In the genomic region with DNA sequence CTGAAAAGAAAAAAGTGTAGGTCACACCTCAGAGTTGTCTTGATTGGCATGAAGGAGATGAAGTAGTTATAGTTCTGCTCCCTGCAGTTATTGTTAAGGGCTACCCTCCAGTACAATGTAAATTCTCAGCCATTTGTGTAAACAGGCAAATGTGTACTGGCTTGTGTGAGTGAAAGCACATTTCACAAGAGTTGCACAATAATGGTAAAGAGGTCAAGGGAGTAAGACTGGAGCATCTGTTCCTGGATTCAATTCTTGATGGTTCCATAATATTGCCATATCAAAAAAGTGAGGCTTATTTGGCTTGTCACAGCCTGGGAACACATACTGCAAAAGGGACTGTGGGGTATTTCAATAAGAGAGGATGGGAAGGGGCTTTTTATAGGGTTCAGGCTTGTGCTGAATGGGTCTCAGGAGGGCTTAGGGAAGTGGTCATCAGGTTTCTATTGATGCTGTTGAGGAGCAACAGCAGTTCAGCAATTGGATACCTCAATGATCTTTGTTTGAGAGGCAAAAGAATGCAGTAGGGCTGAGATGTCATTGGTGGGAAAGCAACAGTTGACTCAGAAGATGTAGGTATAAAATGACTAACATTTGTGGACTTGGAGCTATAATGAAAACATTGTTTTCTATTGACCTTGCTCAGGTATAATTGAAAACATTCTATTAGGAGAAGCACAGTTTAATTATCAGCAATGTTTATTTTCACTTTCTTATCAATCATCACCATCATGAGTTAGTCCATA, we compare ENCODE assay signal across 1 cellular context.
TF ChIP-seq lines count a peak whose summit lies in the region.

No MANE protein-coding gene starts in this region.

TF ChIP-seq in HepG2, 621 proteins besides CTCF, POLR2A, EP300 and RAD21 (continued from another document and continues in another):
- TF ChIP-seq, protein P1, sequence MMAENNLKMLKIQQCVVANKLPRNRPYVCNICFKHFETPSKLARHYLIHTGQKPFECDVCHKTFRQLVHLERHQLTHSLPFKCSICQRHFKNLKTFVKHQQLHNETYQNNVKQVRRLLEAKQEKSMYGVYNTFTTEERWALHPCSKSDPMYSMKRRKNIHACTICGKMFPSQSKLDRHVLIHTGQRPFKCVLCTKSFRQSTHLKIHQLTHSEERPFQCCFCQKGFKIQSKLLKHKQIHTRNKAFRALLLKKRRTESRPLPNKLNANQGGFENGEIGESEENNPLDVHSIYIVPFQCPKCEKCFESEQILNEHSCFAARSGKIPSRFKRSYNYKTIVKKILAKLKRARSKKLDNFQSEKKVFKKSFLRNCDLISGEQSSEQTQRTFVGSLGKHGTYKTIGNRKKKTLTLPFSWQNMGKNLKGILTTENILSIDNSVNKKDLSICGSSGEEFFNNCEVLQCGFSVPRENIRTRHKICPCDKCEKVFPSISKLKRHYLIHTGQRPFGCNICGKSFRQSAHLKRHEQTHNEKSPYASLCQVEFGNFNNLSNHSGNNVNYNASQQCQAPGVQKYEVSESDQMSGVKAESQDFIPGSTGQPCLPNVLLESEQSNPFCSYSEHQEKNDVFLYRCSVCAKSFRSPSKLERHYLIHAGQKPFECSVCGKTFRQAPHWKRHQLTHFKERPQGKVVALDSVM (CRISPR knock-in tag; IDR thresholded peaks at IDR 0.05): no peak
- TF ChIP-seq ZNF253 (CRISPR knock-in tag; IDR thresholded peaks at IDR 0.05; ENCODE audit: borderline replicate concordance): no peak
- TF ChIP-seq REL (CRISPR knock-in tag; conservative IDR thresholded peaks at IDR 0.05): no peak
- no peak for TF ChIP-seq SETDB1 (CRISPR knock-in tag; IDR thresholded peaks at IDR 0.05; ENCODE audit: borderline replicate concordance)
- no peak for TF ChIP-seq HOXD1 (CRISPR knock-in tag; IDR thresholded peaks at IDR 0.05)
- no peak for TF ChIP-seq GTF2F1 (IDR thresholded peaks at IDR 0.05; ENCODE audit: low read length)
- TF ChIP-seq ZSCAN21 (CRISPR knock-in tag; IDR thresholded peaks at IDR 0.05; ENCODE audit: borderline replicate concordance): no peak
- TF ChIP-seq ZNF234 (CRISPR knock-in tag; conservative IDR thresholded peaks at IDR 0.05): no peak
- peak; percentile 70; the same call in 1 of the 2 replicates for TF ChIP-seq SIX1 (CRISPR knock-in tag; IDR thresholded peaks at IDR 0.05; ENCODE audit: borderline replicate concordance)
- TF ChIP-seq, protein P2, sequence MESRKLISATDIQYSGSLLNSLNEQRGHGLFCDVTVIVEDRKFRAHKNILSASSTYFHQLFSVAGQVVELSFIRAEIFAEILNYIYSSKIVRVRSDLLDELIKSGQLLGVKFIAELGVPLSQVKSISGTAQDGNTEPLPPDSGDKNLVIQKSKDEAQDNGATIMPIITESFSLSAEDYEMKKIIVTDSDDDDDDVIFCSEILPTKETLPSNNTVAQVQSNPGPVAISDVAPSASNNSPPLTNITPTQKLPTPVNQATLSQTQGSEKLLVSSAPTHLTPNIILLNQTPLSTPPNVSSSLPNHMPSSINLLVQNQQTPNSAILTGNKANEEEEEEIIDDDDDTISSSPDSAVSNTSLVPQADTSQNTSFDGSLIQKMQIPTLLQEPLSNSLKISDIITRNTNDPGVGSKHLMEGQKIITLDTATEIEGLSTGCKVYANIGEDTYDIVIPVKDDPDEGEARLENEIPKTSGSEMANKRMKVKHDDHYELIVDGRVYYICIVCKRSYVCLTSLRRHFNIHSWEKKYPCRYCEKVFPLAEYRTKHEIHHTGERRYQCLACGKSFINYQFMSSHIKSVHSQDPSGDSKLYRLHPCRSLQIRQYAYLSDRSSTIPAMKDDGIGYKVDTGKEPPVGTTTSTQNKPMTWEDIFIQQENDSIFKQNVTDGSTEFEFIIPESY (CRISPR knock-in tag; IDR thresholded peaks at IDR 0.05): no peak
- no peak for TF ChIP-seq ZNF547 (CRISPR knock-in tag; IDR thresholded peaks at IDR 0.05)
- TF ChIP-seq ZNF737 (CRISPR knock-in tag; IDR thresholded peaks at IDR 0.05; ENCODE audit: borderline replicate concordance): no peak
- TF ChIP-seq RELA (CRISPR knock-in tag; IDR thresholded peaks at IDR 0.05): no peak
- TF ChIP-seq ZSCAN20 (CRISPR knock-in tag; IDR thresholded peaks at IDR 0.05; ENCODE audit: borderline replicate concordance): no peak
- no peak for TF ChIP-seq ZNF24 (IDR thresholded peaks at IDR 0.05)
- no peak for TF ChIP-seq HNRNPL (IDR thresholded peaks at IDR 0.05; ENCODE audit: low read depth, low read length)
- TF ChIP-seq PAF1 (CRISPR knock-in tag; IDR thresholded peaks at IDR 0.05): no peak
- TF ChIP-seq SMARCE1 (IDR thresholded peaks at IDR 0.05; ENCODE audit: borderline replicate concordance): no peak
- no peak for TF ChIP-seq DNMT1 (CRISPR knock-in tag; IDR thresholded peaks at IDR 0.05)
- no peak for TF ChIP-seq STAG1 (CRISPR knock-in tag; IDR thresholded peaks at IDR 0.05)
- TF ChIP-seq ZNF839 (CRISPR knock-in tag; IDR thresholded peaks at IDR 0.05; ENCODE audit: borderline replicate concordance): no peak
- TF ChIP-seq ZNF20 (CRISPR knock-in tag; IDR thresholded peaks at IDR 0.05): no peak
- TF ChIP-seq, protein P3, sequence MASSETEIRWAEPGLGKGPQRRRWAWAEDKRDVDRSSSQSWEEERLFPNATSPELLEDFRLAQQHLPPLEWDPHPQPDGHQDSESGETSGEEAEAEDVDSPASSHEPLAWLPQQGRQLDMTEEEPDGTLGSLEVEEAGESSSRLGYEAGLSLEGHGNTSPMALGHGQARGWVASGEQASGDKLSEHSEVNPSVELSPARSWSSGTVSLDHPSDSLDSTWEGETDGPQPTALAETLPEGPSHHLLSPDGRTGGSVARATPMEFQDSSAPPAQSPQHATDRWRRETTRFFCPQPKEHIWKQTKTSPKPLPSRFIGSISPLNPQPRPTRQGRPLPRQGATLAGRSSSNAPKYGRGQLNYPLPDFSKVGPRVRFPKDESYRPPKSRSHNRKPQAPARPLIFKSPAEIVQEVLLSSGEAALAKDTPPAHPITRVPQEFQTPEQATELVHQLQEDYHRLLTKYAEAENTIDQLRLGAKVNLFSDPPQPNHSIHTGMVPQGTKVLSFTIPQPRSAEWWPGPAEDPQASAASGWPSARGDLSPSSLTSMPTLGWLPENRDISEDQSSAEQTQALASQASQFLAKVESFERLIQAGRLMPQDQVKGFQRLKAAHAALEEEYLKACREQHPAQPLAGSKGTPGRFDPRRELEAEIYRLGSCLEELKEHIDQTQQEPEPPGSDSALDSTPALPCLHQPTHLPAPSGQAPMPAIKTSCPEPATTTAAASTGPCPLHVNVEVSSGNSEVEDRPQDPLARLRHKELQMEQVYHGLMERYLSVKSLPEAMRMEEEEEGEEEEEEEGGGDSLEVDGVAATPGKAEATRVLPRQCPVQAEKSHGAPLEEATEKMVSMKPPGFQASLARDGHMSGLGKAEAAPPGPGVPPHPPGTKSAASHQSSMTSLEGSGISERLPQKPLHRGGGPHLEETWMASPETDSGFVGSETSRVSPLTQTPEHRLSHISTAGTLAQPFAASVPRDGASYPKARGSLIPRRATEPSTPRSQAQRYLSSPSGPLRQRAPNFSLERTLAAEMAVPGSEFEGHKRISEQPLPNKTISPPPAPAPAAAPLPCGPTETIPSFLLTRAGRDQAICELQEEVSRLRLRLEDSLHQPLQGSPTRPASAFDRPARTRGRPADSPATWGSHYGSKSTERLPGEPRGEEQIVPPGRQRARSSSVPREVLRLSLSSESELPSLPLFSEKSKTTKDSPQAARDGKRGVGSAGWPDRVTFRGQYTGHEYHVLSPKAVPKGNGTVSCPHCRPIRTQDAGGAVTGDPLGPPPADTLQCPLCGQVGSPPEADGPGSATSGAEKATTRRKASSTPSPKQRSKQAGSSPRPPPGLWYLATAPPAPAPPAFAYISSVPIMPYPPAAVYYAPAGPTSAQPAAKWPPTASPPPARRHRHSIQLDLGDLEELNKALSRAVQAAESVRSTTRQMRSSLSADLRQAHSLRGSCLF (CRISPR knock-in tag; IDR thresholded peaks at IDR 0.05; ENCODE audit: borderline replicate concordance): no peak
- TF ChIP-seq, protein P4, sequence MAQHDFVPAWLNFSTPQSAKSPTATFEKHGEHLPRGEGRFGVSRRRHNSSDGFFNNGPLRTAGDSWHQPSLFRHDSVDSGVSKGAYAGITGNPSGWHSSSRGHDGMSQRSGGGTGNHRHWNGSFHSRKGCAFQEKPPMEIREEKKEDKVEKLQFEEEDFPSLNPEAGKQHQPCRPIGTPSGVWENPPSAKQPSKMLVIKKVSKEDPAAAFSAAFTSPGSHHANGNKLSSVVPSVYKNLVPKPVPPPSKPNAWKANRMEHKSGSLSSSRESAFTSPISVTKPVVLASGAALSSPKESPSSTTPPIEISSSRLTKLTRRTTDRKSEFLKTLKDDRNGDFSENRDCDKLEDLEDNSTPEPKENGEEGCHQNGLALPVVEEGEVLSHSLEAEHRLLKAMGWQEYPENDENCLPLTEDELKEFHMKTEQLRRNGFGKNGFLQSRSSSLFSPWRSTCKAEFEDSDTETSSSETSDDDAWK (CRISPR knock-in tag; IDR thresholded peaks at IDR 0.05): no peak
- TF ChIP-seq WIZ (CRISPR knock-in tag; IDR thresholded peaks at IDR 0.05): no peak
- TF ChIP-seq MLLT10 (CRISPR knock-in tag; IDR thresholded peaks at IDR 0.05): no peak
- no peak for TF ChIP-seq ZNF577 (CRISPR knock-in tag; IDR thresholded peaks at IDR 0.05; ENCODE audit: borderline replicate concordance, low read depth)
- TF ChIP-seq ZNF570 (CRISPR knock-in tag; IDR thresholded peaks at IDR 0.05; ENCODE audit: borderline replicate concordance): no peak
- TF ChIP-seq ZNF446 (CRISPR knock-in tag; IDR thresholded peaks at IDR 0.05): no peak
- TF ChIP-seq ZNF510 (CRISPR knock-in tag; IDR thresholded peaks at IDR 0.05; ENCODE audit: low read depth): no peak
- TF ChIP-seq MED8 (CRISPR knock-in tag; IDR thresholded peaks at IDR 0.05; ENCODE audit: insufficient replicate concordance): no peak
- TF ChIP-seq, protein P5, sequence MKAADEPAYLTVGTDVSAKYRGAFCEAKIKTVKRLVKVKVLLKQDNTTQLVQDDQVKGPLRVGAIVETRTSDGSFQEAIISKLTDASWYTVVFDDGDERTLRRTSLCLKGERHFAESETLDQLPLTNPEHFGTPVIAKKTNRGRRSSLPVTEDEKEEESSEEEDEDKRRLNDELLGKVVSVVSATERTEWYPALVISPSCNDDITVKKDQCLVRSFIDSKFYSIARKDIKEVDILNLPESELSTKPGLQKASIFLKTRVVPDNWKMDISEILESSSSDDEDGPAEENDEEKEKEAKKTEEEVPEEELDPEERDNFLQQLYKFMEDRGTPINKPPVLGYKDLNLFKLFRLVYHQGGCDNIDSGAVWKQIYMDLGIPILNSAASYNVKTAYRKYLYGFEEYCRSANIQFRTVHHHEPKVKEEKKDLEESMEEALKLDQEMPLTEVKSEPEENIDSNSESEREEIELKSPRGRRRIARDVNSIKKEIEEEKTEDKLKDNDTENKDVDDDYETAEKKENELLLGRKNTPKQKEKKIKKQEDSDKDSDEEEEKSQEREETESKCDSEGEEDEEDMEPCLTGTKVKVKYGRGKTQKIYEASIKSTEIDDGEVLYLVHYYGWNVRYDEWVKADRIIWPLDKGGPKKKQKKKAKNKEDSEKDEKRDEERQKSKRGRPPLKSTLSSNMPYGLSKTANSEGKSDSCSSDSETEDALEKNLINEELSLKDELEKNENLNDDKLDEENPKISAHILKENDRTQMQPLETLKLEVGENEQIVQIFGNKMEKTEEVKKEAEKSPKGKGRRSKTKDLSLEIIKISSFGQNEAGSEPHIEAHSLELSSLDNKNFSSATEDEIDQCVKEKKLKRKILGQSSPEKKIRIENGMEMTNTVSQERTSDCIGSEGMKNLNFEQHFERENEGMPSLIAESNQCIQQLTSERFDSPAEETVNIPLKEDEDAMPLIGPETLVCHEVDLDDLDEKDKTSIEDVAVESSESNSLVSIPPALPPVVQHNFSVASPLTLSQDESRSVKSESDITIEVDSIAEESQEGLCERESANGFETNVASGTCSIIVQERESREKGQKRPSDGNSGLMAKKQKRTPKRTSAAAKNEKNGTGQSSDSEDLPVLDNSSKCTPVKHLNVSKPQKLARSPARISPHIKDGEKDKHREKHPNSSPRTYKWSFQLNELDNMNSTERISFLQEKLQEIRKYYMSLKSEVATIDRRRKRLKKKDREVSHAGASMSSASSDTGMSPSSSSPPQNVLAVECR (CRISPR knock-in tag; IDR thresholded peaks at IDR 0.05; ENCODE audit: borderline replicate concordance): no peak; the same call in 1 of the 2 replicates
- TF ChIP-seq, protein P6, sequence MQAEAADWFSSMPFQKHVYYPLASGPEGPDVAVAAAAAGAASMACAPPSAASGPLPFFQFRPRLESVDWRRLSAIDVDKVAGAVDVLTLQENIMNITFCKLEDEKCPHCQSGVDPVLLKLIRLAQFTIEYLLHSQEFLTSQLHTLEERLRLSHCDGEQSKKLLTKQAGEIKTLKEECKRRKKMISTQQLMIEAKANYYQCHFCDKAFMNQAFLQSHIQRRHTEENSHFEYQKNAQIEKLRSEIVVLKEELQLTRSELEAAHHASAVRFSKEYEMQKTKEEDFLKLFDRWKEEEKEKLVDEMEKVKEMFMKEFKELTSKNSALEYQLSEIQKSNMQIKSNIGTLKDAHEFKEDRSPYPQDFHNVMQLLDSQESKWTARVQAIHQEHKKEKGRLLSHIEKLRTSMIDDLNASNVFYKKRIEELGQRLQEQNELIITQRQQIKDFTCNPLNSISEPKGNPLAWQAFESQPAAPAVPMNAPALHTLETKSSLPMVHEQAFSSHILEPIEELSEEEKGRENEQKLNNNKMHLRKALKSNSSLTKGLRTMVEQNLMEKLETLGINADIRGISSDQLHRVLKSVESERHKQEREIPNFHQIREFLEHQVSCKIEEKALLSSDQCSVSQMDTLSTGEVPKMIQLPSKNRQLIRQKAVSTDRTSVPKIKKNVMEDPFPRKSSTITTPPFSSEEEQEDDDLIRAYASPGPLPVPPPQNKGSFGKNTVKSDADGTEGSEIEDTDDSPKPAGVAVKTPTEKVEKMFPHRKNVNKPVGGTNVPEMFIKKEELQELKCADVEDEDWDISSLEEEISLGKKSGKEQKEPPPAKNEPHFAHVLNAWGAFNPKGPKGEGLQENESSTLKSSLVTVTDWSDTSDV (CRISPR knock-in tag; IDR thresholded peaks at IDR 0.05): no peak
- no peak for TF ChIP-seq SMARCC2 (IDR thresholded peaks at IDR 0.05)
- TF ChIP-seq CAMTA2 (CRISPR knock-in tag; IDR thresholded peaks at IDR 0.05; ENCODE audit: borderline replicate concordance): no peak
- TF ChIP-seq HOXA5 (CRISPR knock-in tag; IDR thresholded peaks at IDR 0.05): no peak
- peak; percentile 90 for TF ChIP-seq ZNF331 (CRISPR knock-in tag; IDR thresholded peaks at IDR 0.05)
- no peak for TF ChIP-seq JUN (CRISPR knock-in tag; IDR thresholded peaks at IDR 0.05)
- no peak for TF ChIP-seq ZNF567 (CRISPR knock-in tag; IDR thresholded peaks at IDR 0.05; ENCODE audit: borderline replicate concordance)
- TF ChIP-seq RFXAP (CRISPR knock-in tag; IDR thresholded peaks at IDR 0.05; ENCODE audit: borderline replicate concordance): no peak
- no peak for TF ChIP-seq ZNF296 (CRISPR knock-in tag; conservative IDR thresholded peaks at IDR 0.05)
- 0 out of 2 replicates have a peak, but pooled peaks have one; percentile 39 for TF ChIP-seq MIER2 (CRISPR knock-in tag; IDR thresholded peaks at IDR 0.05)
- no peak for TF ChIP-seq RARG (CRISPR knock-in tag; IDR thresholded peaks at IDR 0.05; ENCODE audit: low read depth)
- TF ChIP-seq GLI4 (CRISPR knock-in tag; IDR thresholded peaks at IDR 0.05; ENCODE audit: borderline replicate concordance): no peak
- no peak for TF ChIP-seq ZBTB38 (CRISPR knock-in tag; IDR thresholded peaks at IDR 0.05)
- no peak for TF ChIP-seq ZNF44 (CRISPR knock-in tag; IDR thresholded peaks at IDR 0.05)
- TF ChIP-seq SP1 (IDR thresholded peaks at IDR 0.05): no peak
- TF ChIP-seq SP1 (CRISPR knock-in tag; IDR thresholded peaks at IDR 0.05): no peak
- TF ChIP-seq SAP130 (CRISPR knock-in tag; IDR thresholded peaks at IDR 0.05; ENCODE audit: low read depth): peak; percentile 62
- TF ChIP-seq ZNF430 (CRISPR knock-in tag; IDR thresholded peaks at IDR 0.05): no peak
- peak; percentile 60; the same call in 1 of the 2 replicates for TF ChIP-seq DPF2 (CRISPR knock-in tag; IDR thresholded peaks at IDR 0.05; ENCODE audit: borderline replicate concordance, low read depth)
- no peak for TF ChIP-seq TCF7L2 (IDR thresholded peaks at IDR 0.05; ENCODE audit: low read depth, low read length)
